17 cellular contexts compared by ENCODE assay signal in genomic region chr3:13892304-13892703, GRCh38. TPM values are rescaled to one million over a fixed set of nuclear protein-coding genes. Genes with fewer than 3 reads are reported as not detected.
DNase-seq lines count a peak whose midpoint lies in the region; ATAC-seq and TF ChIP-seq lines count a peak whose summit lies in the region.
"Had no signal": no experiment of that assay in that cellular context is flagged by ENCODE, and none has a peak within 500 bp of the region (broad histone marks: within the 10 kb centered on the region; RNA-seq: fewer than 3 reads in every experiment).

No MANE protein-coding gene starts in this region.

- H3K4me2 ChIP-seq in OCI-LY3 (ENCODE audit: low read length), result no peak overlapping the region

- H2AFZ ChIP-seq in OCI-LY3 (ENCODE audit: low read depth, low read length), result peak overlapping the region; percentile 48

- DNase-seq in activated naive CD4-positive, alpha-beta T cell treated with anti-CD3 and anti-CD28 coated beads, Interleukin-2, amount 10 ng/mL, durations not matched to agents 7 days and 5 days, result no peak
- DNase-seq in activated naive CD4-positive, alpha-beta T cell (lab: John Stamatoyannopoulos, UW), result no peak
- no peak for DNase-seq in activated naive CD8-positive, alpha-beta T cell treated with anti-CD3 and anti-CD28 coated beads for 36 hours
- DNase-seq in stimulated activated effector memory CD8-positive, alpha-beta T cell treated with anti-CD3 and anti-CD28 coated beads, Interleukin-12 subunit alpha, Interleukin-12 subunit beta, amount 100 ng/mL, for 72 hours (ENCODE audit: low spot score in 2 of 2), result no peak
- DNase-seq in heart left ventricle (no peak), ACHN (no peak), HCEC 1CT (no peak)
- DNase-seq: Calu3; DMS53; NCI-H1417; NCI-H526 treated with DMSO at 0.1 percent for 48 hours; NK-92 treated with Interleukin-12 subunit alpha and Interleukin-12 subunit beta, amount 100 ng/mL, for 24 hours; PC-3 had no signal

- H3K36me3 Mint-ChIP-seq in activated naive CD4-positive, alpha-beta T cell treated with anti-CD3 and anti-CD28 coated beads, Interleukin-2, amount 10 ng/mL, durations not matched to agents 7 days and 5 days, result peaks cover 6% of the 10 kb centered on the region
- H3K36me3 Mint-ChIP-seq in activated naive CD8-positive, alpha-beta T cell treated with anti-CD3 and anti-CD28 coated beads for 36 hours, result peaks cover 4% of the 10 kb centered on the region
- peaks cover 11% of the 10 kb centered on the region for H3K36me3 Mint-ChIP-seq in stimulated activated effector memory CD8-positive, alpha-beta T cell treated with anti-CD3 and anti-CD28 coated beads, Interleukin-12 subunit alpha, Interleukin-12 subunit beta, amount 100 ng/mL, for 72 hours
- H3K36me3 Mint-ChIP-seq: CD4-positive, CD25-positive, alpha-beta regulatory T cell had no signal

- H3K27me3 ChIP-seq in OCI-LY3 (ENCODE audit: low read depth, low read length) (no peaks in the 10 kb centered on the region), heart left ventricle (no peaks in the 10 kb centered on the region)

- H3K9me3 ChIP-seq in OCI-LY3 (ENCODE audit: insufficient read depth, low read length), result peaks cover 12% of the 10 kb centered on the region; the same call in 1 of the 2 replicates
- no peaks in the 10 kb centered on the region for H3K9me3 ChIP-seq in heart left ventricle
- H3K9me3 ChIP-seq: SJCRH30 had no signal

- H3K27me3 Mint-ChIP-seq in activated naive CD4-positive, alpha-beta T cell treated with anti-CD3 and anti-CD28 coated beads, Interleukin-2, amount 10 ng/mL, durations not matched to agents 7 days and 5 days, result peaks cover 28% of the 10 kb centered on the region
- no peaks in the 10 kb centered on the region for H3K27me3 Mint-ChIP-seq in activated naive CD8-positive, alpha-beta T cell treated with anti-CD3 and anti-CD28 coated beads for 36 hours

- H3K36me3 ChIP-seq in OCI-LY3 (replicated peaks; ENCODE audit: low read depth, low read length), result peaks cover 6% of the 10 kb centered on the region
- no peaks in the 10 kb centered on the region for H3K36me3 ChIP-seq in heart left ventricle
- H3K36me3 ChIP-seq: SJCRH30 had no signal

- no peak overlapping the region for H3K9ac ChIP-seq in OCI-LY3 (ENCODE audit: low read length)

- no peak overlapping the region for H3K4me3 Mint-ChIP-seq in activated naive CD4-positive, alpha-beta T cell treated with anti-CD3 and anti-CD28 coated beads, Interleukin-2, amount 10 ng/mL, durations not matched to agents 7 days and 5 days
- no peak overlapping the region for H3K4me3 Mint-ChIP-seq in activated naive CD8-positive, alpha-beta T cell treated with anti-CD3 and anti-CD28 coated beads for 36 hours
- no peak overlapping the region for H3K4me3 Mint-ChIP-seq in stimulated activated effector memory CD8-positive, alpha-beta T cell treated with anti-CD3 and anti-CD28 coated beads, Interleukin-12 subunit alpha, Interleukin-12 subunit beta, amount 100 ng/mL, for 72 hours

- H3K79me2 ChIP-seq in OCI-LY3 (ENCODE audit: low read length), result no peaks in the 10 kb centered on the region

- TF ChIP-seq CTCF in OCI-LY3 (IDR thresholded peaks at IDR 0.05; ENCODE audit: low read depth, low read length) (no peak), heart left ventricle (IDR thresholded peaks at IDR 0.05) (no peak)

- WGBS in heart left ventricle, 4 donors, result 90 to 98% (median 97%) methylated on average over 2 of the region's 2 CpGs

- intact Hi-C loops in heart left ventricle (cut with DNase I), result loop anchor here in 7 of 10 donors (10.0 kb wide), 6 partner anchors 222 to 572 kb away; partner anchors contain the start of genes CHCHD4 (in 2 of the 7), LSM3 (in 2 of the 7), TMEM43 (in 2 of the 7) and XPC (in 2 of the 7)

- no peaks in the 10 kb centered on the region for H4K20me1 ChIP-seq in OCI-LY3 (ENCODE audit: insufficient read depth, low read length)

- H3K9me3 Mint-ChIP-seq in activated naive CD4-positive, alpha-beta T cell treated with anti-CD3 and anti-CD28 coated beads, Interleukin-2, amount 10 ng/mL, durations not matched to agents 7 days and 5 days, result peaks cover 2% of the 10 kb centered on the region
- H3K9me3 Mint-ChIP-seq in activated naive CD8-positive, alpha-beta T cell treated with anti-CD3 and anti-CD28 coated beads for 36 hours, result peaks cover 9% of the 10 kb centered on the region
- no peaks in the 10 kb centered on the region for H3K9me3 Mint-ChIP-seq in stimulated activated effector memory CD8-positive, alpha-beta T cell treated with anti-CD3 and anti-CD28 coated beads, Interleukin-12 subunit alpha, Interleukin-12 subunit beta, amount 100 ng/mL, for 72 hours

- in situ Hi-C loops in ACHN (cut with HindIII; ENCODE audit: low pct_ligation_motif_present, low pct_unique_long_range_greater_than_20kb, low sequenced_read_pairs), result no loop called here

- CTCF ChIA-PET in activated naive CD4-positive, alpha-beta T cell treated with anti-CD3 and anti-CD28 coated beads, Interleukin-2, amount 10 ng/mL, durations not matched to agents 7 days and 5 days (lab: Charles Lee), result interaction anchor here (1.0 to 14.2 kb wide), 3 partner anchors 11 to 244 kb away, joined by 4 to 470 read pairs (median 9); no protein-coding TSS in a partner anchor

- no peak for ATAC-seq in stimulated activated effector memory CD8-positive, alpha-beta T cell treated with anti-CD3 and anti-CD28 coated beads, Interleukin-12 subunit alpha, Interleukin-12 subunit beta, amount 100 ng/mL, for 72 hours
- no peak for ATAC-seq in heart left ventricle
- ATAC-seq: PC-3 had no signal

- peak overlapping the region; percentile 96 for H3K27ac Mint-ChIP-seq in activated naive CD4-positive, alpha-beta T cell treated with anti-CD3 and anti-CD28 coated beads, Interleukin-2, amount 10 ng/mL, durations not matched to agents 7 days and 5 days
- peak overlapping the region; percentile 29 for H3K27ac Mint-ChIP-seq in activated naive CD8-positive, alpha-beta T cell treated with anti-CD3 and anti-CD28 coated beads for 36 hours
- peak overlapping the region; percentile 87 for H3K27ac Mint-ChIP-seq in stimulated activated effector memory CD8-positive, alpha-beta T cell treated with anti-CD3 and anti-CD28 coated beads, Interleukin-12 subunit alpha, Interleukin-12 subunit beta, amount 100 ng/mL, for 72 hours
- H3K27ac Mint-ChIP-seq: CD4-positive, CD25-positive, alpha-beta regulatory T cell had no signal

- no peak overlapping the region for H3K27ac ChIP-seq in OCI-LY3 (ENCODE audit: low read length)
- no peak overlapping the region for H3K27ac ChIP-seq in heart left ventricle
- H3K27ac ChIP-seq: RWPE1, SJCRH30 had no signal

- H3K4me1 ChIP-seq in OCI-LY3 (ENCODE audit: low read length) (peaks cover 25% of the 10 kb centered on the region), heart left ventricle (peaks cover 0 to 30% (median 12%) of the 10 kb centered on the region in 12 donors)
- H3K4me1 ChIP-seq: SJCRH30 had no signal

- no peak for TF ChIP-seq POLR2A in heart left ventricle (IDR thresholded peaks at IDR 0.05)

- H3K4me1 Mint-ChIP-seq in activated naive CD4-positive, alpha-beta T cell treated with anti-CD3 and anti-CD28 coated beads, Interleukin-2, amount 10 ng/mL, durations not matched to agents 7 days and 5 days, result peaks cover 45% of the 10 kb centered on the region
- H3K4me1 Mint-ChIP-seq in activated naive CD8-positive, alpha-beta T cell treated with anti-CD3 and anti-CD28 coated beads for 36 hours, result peaks cover 22% of the 10 kb centered on the region
- peaks cover 20% of the 10 kb centered on the region for H3K4me1 Mint-ChIP-seq in stimulated activated effector memory CD8-positive, alpha-beta T cell treated with anti-CD3 and anti-CD28 coated beads, Interleukin-12 subunit alpha, Interleukin-12 subunit beta, amount 100 ng/mL, for 72 hours

- no peak overlapping the region for H3K4me3 ChIP-seq in OCI-LY3 (ENCODE audit: low read length)
- no peak overlapping the region for H3K4me3 ChIP-seq in heart left ventricle
- H3K4me3 ChIP-seq: SJCRH30 had no signal

RNA-seq across cellular contexts. Expression of gene WNT7A, which starts 12.4 kb away (rescaled TPM):
- under 1 TPM in 1 of 2 experiments, not detected in 1; 0.20 TPM for total RNA-seq in activated naive CD8-positive, alpha-beta T cell treated with anti-CD3 and anti-CD28 coated beads for 36 hours
- not detected for total RNA-seq in heart left ventricle
- polyA plus RNA-seq in heart left ventricle, result not detected
- total RNA-seq: SJCRH30 had no signal

Comparison
In these comparisons a context has a peak if more than half of its experiments do, and no peak if none do; other contexts are left out.
1. H3K27ac Mint-ChIP-seq: peak in every context shown above with its lines; median percentile 96 in activated naive CD4-positive, alpha-beta T cell treated with anti-CD3 and anti-CD28 coated beads, Interleukin-2, amount 10 ng/mL, durations not matched to agents 7 days and 5 days; 87 in stimulated activated effector memory CD8-positive, alpha-beta T cell treated with anti-CD3 and anti-CD28 coated beads, Interleukin-12 subunit alpha, Interleukin-12 subunit beta, amount 100 ng/mL, for 72 hours; 29 in activated naive CD8-positive, alpha-beta T cell treated with anti-CD3 and anti-CD28 coated beads for 36 hours.